Comparison of ENCODE assay signal across 31 cellular contexts in genomic region chr7:77520261-77520660, GRCh38. TPM values are rescaled to one million over a fixed set of nuclear protein-coding genes. Genes with fewer than 3 reads are reported as not detected.
DNase-seq lines count a peak whose midpoint lies in the region; ATAC-seq, FAIRE-seq and TF ChIP-seq lines count a peak whose summit lies in the region.
"Had no signal": no experiment of that assay in that cellular context is flagged by ENCODE, and none has a peak within 500 bp of the region (broad histone marks: within the 10 kb centered on the region; RNA-seq: fewer than 3 reads in every experiment).

No MANE protein-coding gene starts in this region.

- no peak for TF ChIP-seq POLR2A in endothelial cell of umbilical vein (IDR thresholded peaks at IDR 0.05; ENCODE audit: low read depth, low read length)

- no peak overlapping the region for H3K4ac ChIP-seq in trophoblast cell (ENCODE audit: low read depth, low read length)

- H3K27me3 ChIP-seq in endothelial cell of umbilical vein (ENCODE audit: control insufficient read depth in 2 of 2, insufficient read depth in 2 of 2, low read length in 2 of 2) (peaks cover 0 to 3% of the 10 kb centered on the region in 2 experiments), trophoblast cell (ENCODE audit: insufficient read depth, low read length) (no peaks in the 10 kb centered on the region)
- H3K27me3 ChIP-seq: BE2C; BLaER1; BLaER1 treated with 17β-estradiol and CSF1 and Interleukin-3, amounts not matched to agents 10 nM and 100 nM had no signal

- no peak overlapping the region for H2BK120ac ChIP-seq in trophoblast cell (ENCODE audit: insufficient read depth, low read length, poor library complexity)

- no peak overlapping the region for H4K91ac ChIP-seq in trophoblast cell (ENCODE audit: low read depth, low read length)

- no peaks in the 10 kb centered on the region for H3K79me2 ChIP-seq in endothelial cell of umbilical vein (ENCODE audit: control insufficient read depth, insufficient read depth, low read length)
- H3K79me2 ChIP-seq in trophoblast cell (ENCODE audit: control insufficient read depth, insufficient read depth, low read length, poor library complexity) = no peaks in the 10 kb centered on the region

- FAIRE-seq in endothelial cell of umbilical vein (lab: Jason Lieb, UNC) = peak; percentile 31
- FAIRE-seq: A204.1, A549, D721Med had no signal

- POLR2A ChIA-PET in endothelial cell of umbilical vein (lab: Charles Lee) = no interaction called here

- H3K4me2 ChIP-seq in endothelial cell of umbilical vein (ENCODE audit: insufficient read depth, low read length) (no peak overlapping the region), trophoblast cell (ENCODE audit: low read length) (no peak overlapping the region)
- H3K4me2 ChIP-seq: A549; BLaER1; BLaER1 treated with 17β-estradiol and CSF1 and Interleukin-3, amounts not matched to agents 10 nM and 100 nM had no signal

- H4K20me1 ChIP-seq in endothelial cell of umbilical vein (replicated peaks; ENCODE audit: control insufficient read depth, extremely low read depth, insufficient read depth, low read length) = no peaks in the 10 kb centered on the region
- H4K20me1 ChIP-seq: BLaER1; BLaER1 treated with 17β-estradiol and CSF1 and Interleukin-3, amounts not matched to agents 10 nM and 100 nM had no signal

- intact Hi-C loops in endothelial cell of umbilical vein (cut with micrococcal nuclease) = no loop called here
- intact Hi-C loops in mucosa of descending colon (cut with DNase I, micrococcal nuclease) = no loop called here

- no TSS peak for BruUV-seq in endothelial cell of umbilical vein (replicated peaks; lab: Mats Ljungman, UMichigan)

- H3K36me3 ChIP-seq in endothelial cell of umbilical vein (ENCODE audit: control insufficient read depth in 2 of 2, extremely low read depth in 1 of 2, insufficient read depth in 2 of 2, low read length in 2 of 2) (no peaks in the 10 kb centered on the region), trophoblast cell (ENCODE audit: control insufficient read depth in 1 of 2, insufficient read depth in 2 of 2, low read length in 2 of 2) (no peaks in the 10 kb centered on the region), mucosa of descending colon (ENCODE audit: low read depth) (no peaks in the 10 kb centered on the region)
- H3K36me3 ChIP-seq: BE2C; BLaER1; BLaER1 treated with 17β-estradiol and CSF1 and Interleukin-3, amounts not matched to agents 10 nM and 100 nM had no signal

- no peak overlapping the region for H3K9ac ChIP-seq in endothelial cell of umbilical vein (replicated peaks; ENCODE audit: extremely low read depth, insufficient read depth, low read length)
- no peak overlapping the region for H3K9ac ChIP-seq in trophoblast cell (ENCODE audit: low read length)
- H3K9ac ChIP-seq: BLaER1; BLaER1 treated with 17β-estradiol and CSF1 and Interleukin-3, amounts not matched to agents 10 nM and 100 nM had no signal

- H2AFZ ChIP-seq in endothelial cell of umbilical vein (ENCODE audit: low read depth, low read length) = no peak overlapping the region
- H2AFZ ChIP-seq in trophoblast cell (ENCODE audit: insufficient read depth, low read length, poor library complexity) = no peak overlapping the region

- H3K23ac ChIP-seq in trophoblast cell (ENCODE audit: low read length) = no peak overlapping the region

- H2BK12ac ChIP-seq in trophoblast cell (ENCODE audit: low read length) = no peak overlapping the region

- H3K18ac ChIP-seq in trophoblast cell (ENCODE audit: low read length) = no peak overlapping the region

- H4K12ac ChIP-seq in trophoblast cell (ENCODE audit: low read depth, low read length) = no peak overlapping the region

- H3K27ac ChIP-seq in endothelial cell of umbilical vein (ENCODE audit: insufficient read depth, low read depth, low read length) = no peak overlapping the region
- no peak overlapping the region for H3K27ac ChIP-seq in trophoblast cell (ENCODE audit: low read depth, low read length)
- H3K27ac ChIP-seq: 22Rv1, A549, BLaER1, C4-2B had no signal

- H2BK5ac ChIP-seq in trophoblast cell (ENCODE audit: low read depth, low read length, poor library complexity) = no peak overlapping the region

- no peaks in the 10 kb centered on the region for H3K9me1 ChIP-seq in endothelial cell of umbilical vein (replicated peaks; ENCODE audit: control insufficient read depth, extremely low read depth, insufficient read depth, low read length)

- TF ChIP-seq CTCF in endothelial cell of umbilical vein (IDR thresholded peaks at IDR 0.05; ENCODE audit: extremely low read depth in 1 of 2, insufficient read depth in 1 of 2, low read depth in 1 of 2, low read length in 2 of 2) (no peak), mucosa of descending colon (IDR thresholded peaks at IDR 0.05) (no peak)

- no peak overlapping the region for H3K14ac ChIP-seq in trophoblast cell (ENCODE audit: low read length)

- H3K4me3 ChIP-seq in endothelial cell of umbilical vein (replicated peaks in 1 of 3; ENCODE audit: insufficient read depth in 1 of 3, low read depth in 1 of 3, low read length in 3 of 3) (no peak overlapping the region), trophoblast cell (ENCODE audit: low read depth, low read length) (no peak overlapping the region), mucosa of descending colon (no peak overlapping the region)
- H3K4me3 ChIP-seq: A549; BLaER1; BLaER1 treated with 17β-estradiol and CSF1 and Interleukin-3, amounts not matched to agents 10 nM and 100 nM had no signal

- CTCF ChIA-PET in endothelial cell of umbilical vein (lab: Charles Lee) = no interaction called here

- dilution Hi-C loops in endothelial cell of umbilical vein (cut with MboI; ENCODE audit: extremely low pct_ligation_motif_present, low sequenced_read_pairs) = no loop called here

- no CpG with 5 or more reads among the region's 1 CpG for WGBS in trophoblast cell (ENCODE audit: extremely low coverage, insufficient coverage, insufficient read length)

- no peak overlapping the region for H2AK5ac ChIP-seq in trophoblast cell (ENCODE audit: low read length)

- no peaks in the 10 kb centered on the region for H3K79me1 ChIP-seq in trophoblast cell (ENCODE audit: low read length)

- H4K8ac ChIP-seq in trophoblast cell (ENCODE audit: low read depth, low read length) = no peak overlapping the region

- H3K4me1 ChIP-seq in endothelial cell of umbilical vein (ENCODE audit: control insufficient read depth, extremely low read depth, insufficient read depth, low read length) (no peaks in the 10 kb centered on the region), trophoblast cell (ENCODE audit: control insufficient read depth in 1 of 2, insufficient read depth in 2 of 2, low read length in 2 of 2) (no peaks in the 10 kb centered on the region), mucosa of descending colon (ENCODE audit: low read depth) (no peaks in the 10 kb centered on the region)
- H3K4me1 ChIP-seq: BE2C, BLaER1 had no signal

- DNase-seq in endothelial cell of umbilical vein (ENCODE audit: low read depth, low spot score) (no peak), trophoblast cell (peak; percentile 14 to 93), mucosa of descending colon (no peak), NCI-H774 (lab: John Stamatoyannopoulos, UW) (no peak)
- DNase-seq: 8988T; ACHN; AML-193; BE2C; C1 segment of cervical spinal cord; Caco-2; Calu3; CD4-positive, alpha-beta memory T cell; CD4-positive, alpha-beta T cell; CD4-positive, CD25-positive, alpha-beta regulatory T cell; CD8-positive, alpha-beta memory T cell; CD8-positive, alpha-beta T cell; COR-L47; DMS 273 treated with DMSO at 0.1 percent for 48 hours; DMS153; DMS53; DMS79; DMS79 treated with DMSO at 0.1 percent for 48 hours; DND-41; EL had no signal

- no peak for ATAC-seq in mucosa of descending colon
- ATAC-seq: A549; CD8-positive, alpha-beta T cell had no signal

- H3K9me3 ChIP-seq in endothelial cell of umbilical vein (replicated peaks; ENCODE audit: control insufficient read depth, insufficient read depth, low read length) (no peaks in the 10 kb centered on the region), trophoblast cell (ENCODE audit: insufficient read depth, low read depth, low read length) (no peaks in the 10 kb centered on the region), mucosa of descending colon (no peaks in the 10 kb centered on the region)
- H3K9me3 ChIP-seq: A549; BE2C; BLaER1; BLaER1 treated with 17β-estradiol and CSF1 and Interleukin-3, amounts not matched to agents 10 nM and 100 nM; Caco-2 had no signal

TF ChIP-seq in endothelial cell of umbilical vein, 7 proteins besides CTCF, POLR2A, EP300 and RAD21:
- no peak for TF ChIP-seq MAX (IDR thresholded peaks at IDR 0.05; ENCODE audit: insufficient read depth, insufficient read length)
- no peak for TF ChIP-seq EZH2 (IDR thresholded peaks at IDR 0.05; ENCODE audit: borderline replicate concordance, low read depth, low read length, severe bottlenecking)
- no peak for TF ChIP-seq FOS (IDR thresholded peaks at IDR 0.05; ENCODE audit: borderline replicate concordance, insufficient read depth, low read length)
- no peak for TF ChIP-seq JUN (IDR thresholded peaks at IDR 0.05; ENCODE audit: borderline replicate concordance, insufficient read depth, insufficient read length, low read depth)
- TF ChIP-seq GATA2 (IDR thresholded peaks at IDR 0.05; ENCODE audit: insufficient read depth, insufficient read length, low read depth, low read length) = no peak
- TF ChIP-seq MYC (IDR thresholded peaks at IDR 0.05; ENCODE audit: low read depth, low read length) = no peak
- TF ChIP-seq POLR2AphosphoS5 (IDR thresholded peaks at IDR 0.05; ENCODE audit: insufficient read depth, low read depth, low read length) = no peak
TF ChIP-seq in endothelial cell of umbilical vein: peak in this region for 0.

RNA-seq across cellular contexts. Expression of gene PTPN12, which starts 16.8 kb away (rescaled TPM):
- total RNA-seq in endothelial cell of umbilical vein = 132 and 137 TPM in 2 replicates
- polyA plus RNA-seq in endothelial cell of umbilical vein = 28.7 and 30.6 TPM in 2 replicates
- 51.7 and 55.0 TPM in 2 replicates for polyA plus RNA-seq in endothelial cell of umbilical vein (2011; cell fraction: cytosol; rRNA removed)
- polyA plus RNA-seq in endothelial cell of umbilical vein (2011; cell fraction: nucleus; rRNA removed) = 69.0 and 76.5 TPM in 2 replicates
- polyA plus RNA-seq in endothelial cell of umbilical vein (2012) = 58.6 and 83.5 TPM in 2 replicates
- 84.4 and 88.2 TPM in 2 replicates for polyA minus RNA-seq in endothelial cell of umbilical vein
- polyA minus RNA-seq in endothelial cell of umbilical vein (2011; cell fraction: cytosol; rRNA and poly(A)+ RNA removed) = 17.4 TPM
- polyA minus RNA-seq in endothelial cell of umbilical vein (2011; cell fraction: nucleus; rRNA and poly(A)+ RNA removed) = 143 and 200 TPM in 2 replicates
- 105 and 109 TPM in 2 replicates for polyA plus RNA-seq in trophoblast cell (2013)
- 10 to 100 TPM; 42.0 to 92.1 (median 44.6) TPM for total RNA-seq in mucosa of descending colon

Comparison
In these comparisons a context has a peak if more than half of its experiments do, and no peak if none do; other contexts are left out.
1. DNase-seq: peak in trophoblast cell (2 of 2); none in endothelial cell of umbilical vein (single experiment), mucosa of descending colon (0 of 3) and NCI-H774 (single experiment).